In the genomic region with DNA sequence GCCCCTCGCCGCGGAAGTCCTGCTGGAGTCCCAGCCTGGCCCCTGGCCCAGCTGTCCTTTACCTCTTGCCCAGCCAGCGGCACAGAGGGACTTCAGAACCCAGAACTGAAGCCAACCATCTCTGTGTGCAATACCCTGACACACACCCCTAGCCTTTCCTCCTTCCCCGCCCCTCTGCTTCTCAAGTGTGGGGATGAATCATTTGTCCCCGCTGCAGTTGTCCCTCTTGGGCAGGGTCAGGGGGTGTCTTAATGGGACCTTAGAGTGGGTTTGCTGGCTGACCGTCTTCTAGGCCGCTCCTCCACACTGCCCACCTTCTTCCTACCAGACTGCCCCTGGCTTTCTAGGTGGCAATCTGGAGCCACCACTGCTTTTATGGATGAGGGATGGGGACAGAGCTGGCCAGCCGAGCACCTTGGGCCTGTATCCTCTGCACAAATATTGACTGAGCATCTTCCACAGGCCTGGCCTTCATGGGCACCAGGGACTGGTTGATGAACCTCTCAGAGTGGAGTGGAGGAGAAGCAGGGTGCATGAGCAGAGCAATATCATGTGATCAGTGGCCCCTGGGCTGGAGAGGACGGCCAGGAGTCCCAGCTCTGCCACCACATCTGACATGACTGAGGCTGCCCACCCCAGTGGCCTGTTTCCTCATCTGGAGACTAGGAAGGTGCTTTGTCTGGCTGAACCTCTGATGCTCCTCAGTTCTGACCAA, we compare ENCODE assay signal across 9 cellular contexts. TPM values are rescaled to one million over a fixed set of nuclear protein-coding genes. Genes with fewer than 3 reads are reported as not detected.
DNase-seq lines count a peak whose midpoint lies in the region; ATAC-seq and TF ChIP-seq lines count a peak whose summit lies in the region.
"Had no signal": no experiment of that assay in that cellular context is flagged by ENCODE, and none has a peak within 500 bp of the region (broad histone marks: within the 10 kb centered on the region; RNA-seq: fewer than 3 reads in every experiment).

No MANE protein-coding gene starts in this region.

- H3K4me3 Mint-ChIP-seq in CD8-positive, alpha-beta T cell = peak overlapping the region; percentile 72
- H3K4me3 Mint-ChIP-seq in glutamatergic neuron (ENCODE audit: unreplicated experiment) = no peak overlapping the region

- BruUV-seq in Panc1 (replicated peaks; lab: Mats Ljungman, UMichigan) = no TSS peak

- no peak overlapping the region for H3K27ac ChIP-seq in CD8-positive, alpha-beta T cell (ENCODE audit: low read depth, low read length)
- H3K27ac ChIP-seq in Panc1 (ENCODE audit: low read length) = no peak overlapping the region
- H3K27ac ChIP-seq in parathyroid adenoma = no peak overlapping the region

- no peak overlapping the region for H3K4me2 ChIP-seq in parathyroid adenoma (ENCODE audit: low read length)

- no peaks in the 10 kb centered on the region for H3K9me3 ChIP-seq in CD8-positive, alpha-beta T cell (ENCODE audit: low read length)
- H3K9me3 ChIP-seq in Panc1 (ENCODE audit: control insufficient read depth, insufficient read depth, low read depth, low read length) = no peaks in the 10 kb centered on the region
- no peaks in the 10 kb centered on the region for H3K9me3 ChIP-seq in parathyroid adenoma (ENCODE audit: control insufficient read depth, low read length)

- CTCF ChIA-PET in CD8-positive, alpha-beta T cell (lab: Charles Lee) = no interaction called here
- CTCF ChIA-PET in Panc1 (lab: Charles Lee) = interaction anchor here (0.6 to 1.4 kb wide), 2 partner anchors 105 to 648 kb away, joined by 3 to 7 read pairs; no protein-coding TSS in a partner anchor

- no peaks in the 10 kb centered on the region for H3K9me3 Mint-ChIP-seq in CD8-positive, alpha-beta T cell
- peaks cover 4% of the 10 kb centered on the region for H3K9me3 Mint-ChIP-seq in glutamatergic neuron (ENCODE audit: unreplicated experiment)

- peaks cover 7% of the 10 kb centered on the region for H3K4me1 Mint-ChIP-seq in CD8-positive, alpha-beta T cell (ENCODE audit: low read depth)
- peaks cover 27% of the 10 kb centered on the region for H3K4me1 Mint-ChIP-seq in glutamatergic neuron (ENCODE audit: low read depth, unreplicated experiment)

- intact Hi-C loops in CD8-positive, alpha-beta T cell (cut with DNase I, micrococcal nuclease) = no loop called here
- intact Hi-C loops in Panc1 (cut with micrococcal nuclease; ENCODE audit: unreplicated experiment) = no loop called here

- peaks cover 10% of the 10 kb centered on the region for H3K4me1 ChIP-seq in CD8-positive, alpha-beta T cell (ENCODE audit: insufficient read depth, low read length)
- peaks cover 3% of the 10 kb centered on the region; the same call in 1 of the 2 replicates for H3K4me1 ChIP-seq in Panc1 (ENCODE audit: control insufficient read depth, insufficient read depth, low read length)
- H3K4me1 ChIP-seq in parathyroid adenoma = no peaks in the 10 kb centered on the region

- no peak for DNase-seq in CD8-positive, alpha-beta T cell
- DNase-seq in Panc1 (ENCODE audit: low read depth, low spot score) (no peak), fibroblast of pulmonary artery (ENCODE audit: low read depth) (no peak), NAMALWA (ENCODE audit: low spot score) (no peak), SIG-M5 (lab: John Stamatoyannopoulos, UW) (no peak), glutamatergic neuron (no peak)
- DNase-seq: GDM1 had no signal

- ATAC-seq in CD8-positive, alpha-beta T cell = no peak
- peak; percentile 10; the same call in 1 of the 2 replicates for ATAC-seq in Panc1
- no peak for ATAC-seq in GM19328 (IDR thresholded peaks at IDR 0.05; ENCODE audit: unreplicated experiment)

- POLR2A ChIA-PET in CD8-positive, alpha-beta T cell (lab: Charles Lee) = no interaction called here
- POLR2A ChIA-PET in Panc1 (lab: Charles Lee) = no interaction called here

- H3K4me3 ChIP-seq in CD8-positive, alpha-beta T cell (ENCODE audit: low read depth, low read length) = no peak overlapping the region
- peak overlapping the region; percentile 23 to 44; a peak in 3 of 4 replicates for H3K4me3 ChIP-seq in Panc1 (ENCODE audit: low read depth in 2 of 2, low read length in 2 of 2)
- peak overlapping the region; percentile 27 for H3K4me3 ChIP-seq in fibroblast of pulmonary artery (replicated peaks; ENCODE audit: low read depth, low read length)
- no peak overlapping the region for H3K4me3 ChIP-seq in parathyroid adenoma (ENCODE audit: low read depth, low read length)

- peak overlapping the region; percentile 15 for H2AFZ ChIP-seq in parathyroid adenoma

- in situ Hi-C loops in Panc1 (cut with HindIII; ENCODE audit: low pct_unique_long_range_greater_than_20kb, low sequenced_read_pairs) = no loop called here

- peaks cover 16% of the 10 kb centered on the region for H3K27me3 ChIP-seq in CD8-positive, alpha-beta T cell (ENCODE audit: insufficient read depth, low read length)
- H3K27me3 ChIP-seq in Panc1 (ENCODE audit: control insufficient read depth, insufficient read depth, low read length) (peaks cover 27% of the 10 kb centered on the region), parathyroid adenoma (ENCODE audit: control insufficient read depth, insufficient read depth, low read length) (no peaks in the 10 kb centered on the region)

- no peak overlapping the region for H3K9ac ChIP-seq in parathyroid adenoma

- no peaks in the 10 kb centered on the region for H3K36me3 Mint-ChIP-seq in CD8-positive, alpha-beta T cell
- no peaks in the 10 kb centered on the region for H3K36me3 Mint-ChIP-seq in glutamatergic neuron (ENCODE audit: unreplicated experiment)

- TF ChIP-seq CTCF in CD8-positive, alpha-beta T cell (IDR thresholded peaks at IDR 0.05) = no peak
- TF ChIP-seq CTCF in Panc1 (IDR thresholded peaks at IDR 0.05) (no peak), fibroblast of pulmonary artery (IDR thresholded peaks at IDR 0.05; ENCODE audit: low read length, missing control alignments) (no peak), parathyroid adenoma (IDR thresholded peaks at IDR 0.05) (no peak), glutamatergic neuron (IDR thresholded peaks at IDR 0.05; ENCODE audit: partially characterized antibody, unreplicated experiment) (no peak)

- no peaks in the 10 kb centered on the region for H3K36me3 ChIP-seq in CD8-positive, alpha-beta T cell (ENCODE audit: insufficient read depth, low read length)
- no peaks in the 10 kb centered on the region for H3K36me3 ChIP-seq in Panc1 (ENCODE audit: control insufficient read depth, insufficient read depth, low read length)
- no peaks in the 10 kb centered on the region for H3K36me3 ChIP-seq in parathyroid adenoma (ENCODE audit: control insufficient read depth, insufficient read depth, low read length)

- no peaks in the 10 kb centered on the region for H3K79me2 ChIP-seq in parathyroid adenoma

- no peak overlapping the region for H3K27ac Mint-ChIP-seq in CD8-positive, alpha-beta T cell
- no peak overlapping the region for H3K27ac Mint-ChIP-seq in glutamatergic neuron (ENCODE audit: unreplicated experiment)

- H3K27me3 Mint-ChIP-seq in CD8-positive, alpha-beta T cell (ENCODE audit: low read depth) = peaks cover 45% of the 10 kb centered on the region
- H3K27me3 Mint-ChIP-seq in glutamatergic neuron (ENCODE audit: unreplicated experiment) = peaks cover 8% of the 10 kb centered on the region

RNA-seq across cellular contexts. Expression of a gene that starts 0.7 kb away (rescaled TPM):
- not detected for total RNA-seq in CD8-positive, alpha-beta T cell
- total RNA-seq in Panc1 (2021; ENCODE audit: unreplicated experiment) = not detected
- polyA plus RNA-seq in Panc1 (2012; ENCODE audit: insufficient read length) = 0.08 TPM
- total RNA-seq in glutamatergic neuron (ENCODE audit: unreplicated experiment) = 59.2 TPM

Comparison
In these comparisons a context has a peak if more than half of its experiments do, and no peak if none do; other contexts are left out.
1. H3K4me3 ChIP-seq: peak in Panc1 (2 of 2) and fibroblast of pulmonary artery (single experiment); none in CD8-positive, alpha-beta T cell (single experiment) and parathyroid adenoma (single experiment).
2. RNA of a gene that starts 0.7 kb away (total RNA-seq): 59.2 TPM in glutamatergic neuron (single experiment); not detected in Panc1 (single experiment) and not detected in CD8-positive, alpha-beta T cell; every median in the first group is over 10 times any median in the second.